In the genomic region with DNA sequence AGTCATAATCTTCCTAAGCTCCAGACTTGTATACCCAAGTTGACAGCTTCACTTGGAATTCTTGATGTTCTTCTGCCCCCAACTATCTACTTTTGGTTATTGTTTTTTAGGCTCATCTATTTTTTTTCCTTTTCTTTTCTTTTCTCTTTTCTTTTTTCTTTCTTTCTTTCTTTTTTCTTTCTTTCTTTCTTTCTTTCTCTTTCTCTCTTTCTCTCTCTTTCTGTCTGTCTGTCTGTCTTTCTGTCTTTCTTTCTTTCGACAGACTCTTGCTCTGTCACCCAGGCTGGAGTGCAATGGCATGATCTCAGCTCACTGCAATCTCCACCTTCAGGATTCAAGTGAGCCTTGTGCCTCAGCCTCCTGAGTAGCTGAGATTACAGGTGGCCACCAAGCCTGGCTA, we compare ENCODE assay signal across 17 cellular contexts. TPM values are rescaled to one million over a fixed set of nuclear protein-coding genes. Genes with fewer than 3 reads are reported as not detected.
DNase-seq lines count a peak whose midpoint lies in the region; ATAC-seq and TF ChIP-seq lines count a peak whose summit lies in the region.
"Had no signal": no experiment of that assay in that cellular context is flagged by ENCODE, and none has a peak within 500 bp of the region (broad histone marks: within the 10 kb centered on the region; RNA-seq: fewer than 3 reads in every experiment).

No MANE protein-coding gene starts in this region.

- ATAC-seq in T-helper 17 cell (no peak), HG03432 (IDR thresholded peaks at IDR 0.05; ENCODE audit: unreplicated experiment) (no peak)
- no peak for ATAC-seq in effector memory CD8-positive, alpha-beta T cell (replicated peaks)
- ATAC-seq in stimulated activated effector memory CD8-positive, alpha-beta T cell treated with anti-CD3 and anti-CD28 coated beads, Interleukin-12 subunit alpha, Interleukin-12 subunit beta, amount 100 ng/mL, for 72 hours: no peak

- no peaks in the 10 kb centered on the region for H3K9me3 ChIP-seq in breast epithelium
- H3K9me3 ChIP-seq in T-helper 17 cell (ENCODE audit: control insufficient read depth, low read length, poor library complexity, severe bottlenecking): no peaks in the 10 kb centered on the region
- H3K9me3 ChIP-seq in GM23248 (ENCODE audit: low read depth): no peaks in the 10 kb centered on the region
- H3K9me3 ChIP-seq: upper lobe of left lung had no signal

- H3K9ac ChIP-seq in GM23248: no peak overlapping the region

- no TSS peak for BruUV-seq in MCF 10A (replicated peaks; lab: Mats Ljungman, UMichigan)

- DNase-seq in MCF 10A (ENCODE audit: unreplicated experiment): no peak
- DNase-seq in breast epithelium (ENCODE audit: low spot score in 2 of 2): no peak
- no peak for DNase-seq in T-helper 17 cell
- no peak for DNase-seq in effector memory CD8-positive, alpha-beta T cell
- DNase-seq in stimulated activated effector memory CD8-positive, alpha-beta T cell treated with anti-CD3 and anti-CD28 coated beads, Interleukin-12 subunit alpha, Interleukin-12 subunit beta, amount 100 ng/mL, for 72 hours (ENCODE audit: low spot score in 2 of 2): no peak
- no peak for DNase-seq in mesothelial cell of epicardium (ENCODE audit: low spot score in 2 of 2, unreplicated experiment in 2 of 2)
- no peak for DNase-seq in GM23248
- DNase-seq: activated gamma-delta T cell treated with Interleukin-2 at 50 U/mL for 16 hours; DMS79 treated with DMSO at 0.1 percent for 48 hours; NCI-H187; NCI-H345; SHP77 treated with DMSO at 0.1 percent for 48 hours; stimulated activated CD4-positive, alpha-beta T cell treated with anti-CD3 and anti-CD28 coated beads, Interleukin-4, amount 100 ng/mL, for 1 hour; upper lobe of left lung; WERI-Rb-1 had no signal

- 0 out of 2 replicates have a peak, but pooled peaks cover 5% of the 10 kb centered on the region for H4K20me1 ChIP-seq in GM23248 (ENCODE audit: insufficient read depth)

- no peaks in the 10 kb centered on the region for H3K36me3 ChIP-seq in breast epithelium
- peaks cover 37% of the 10 kb centered on the region for H3K36me3 ChIP-seq in GM23248 (ENCODE audit: low read depth)

- H3K27ac Mint-ChIP-seq in MCF 10A (ENCODE audit: low read depth, unreplicated experiment) (peak overlapping the region; percentile 59), T-helper 17 cell (peak overlapping the region; percentile 88), mesothelial cell of epicardium (no peak overlapping the region)
- H3K27ac Mint-ChIP-seq in effector memory CD8-positive, alpha-beta T cell: peak overlapping the region; percentile 58 to 92
- H3K27ac Mint-ChIP-seq in stimulated activated effector memory CD8-positive, alpha-beta T cell treated with anti-CD3 and anti-CD28 coated beads, Interleukin-12 subunit alpha, Interleukin-12 subunit beta, amount 100 ng/mL, for 72 hours: peak overlapping the region; percentile 17

- H3K4me3 ChIP-seq in breast epithelium: no peak overlapping the region
- no peak overlapping the region for H3K4me3 ChIP-seq in GM23248
- H3K4me3 ChIP-seq: coronary artery, upper lobe of left lung had no signal

- H3K9me3 Mint-ChIP-seq in MCF 10A (ENCODE audit: unreplicated experiment) (no peaks in the 10 kb centered on the region), mesothelial cell of epicardium (no peaks in the 10 kb centered on the region)
- no peaks in the 10 kb centered on the region for H3K9me3 Mint-ChIP-seq in effector memory CD8-positive, alpha-beta T cell
- H3K9me3 Mint-ChIP-seq in stimulated activated effector memory CD8-positive, alpha-beta T cell treated with anti-CD3 and anti-CD28 coated beads, Interleukin-12 subunit alpha, Interleukin-12 subunit beta, amount 100 ng/mL, for 72 hours: no peaks in the 10 kb centered on the region

- H3F3A ChIP-seq in GM23248 (ENCODE audit: insufficient read depth): peaks cover 37% of the 10 kb centered on the region

- peaks cover 100% of the 10 kb centered on the region for H3K79me2 ChIP-seq in GM23248 (ENCODE audit: insufficient read depth)

- no peak overlapping the region for H2AFZ ChIP-seq in GM23248

- H3K4me3 Mint-ChIP-seq in MCF 10A (ENCODE audit: unreplicated experiment) (no peak overlapping the region), T-helper 17 cell (no peak overlapping the region), mesothelial cell of epicardium (no peak overlapping the region)
- H3K4me3 Mint-ChIP-seq in effector memory CD8-positive, alpha-beta T cell: no peak overlapping the region
- H3K4me3 Mint-ChIP-seq in stimulated activated effector memory CD8-positive, alpha-beta T cell treated with anti-CD3 and anti-CD28 coated beads, Interleukin-12 subunit alpha, Interleukin-12 subunit beta, amount 100 ng/mL, for 72 hours: no peak overlapping the region

- H3K36me3 Mint-ChIP-seq in MCF 10A (ENCODE audit: insufficient read depth, unreplicated experiment) (peaks cover 76% of the 10 kb centered on the region), T-helper 17 cell (ENCODE audit: low read depth) (peaks cover 12% of the 10 kb centered on the region), mesothelial cell of epicardium (peaks cover 44% of the 10 kb centered on the region)
- H3K36me3 Mint-ChIP-seq in effector memory CD8-positive, alpha-beta T cell (ENCODE audit: insufficient read depth): peaks cover 91% of the 10 kb centered on the region
- H3K36me3 Mint-ChIP-seq in stimulated activated effector memory CD8-positive, alpha-beta T cell treated with anti-CD3 and anti-CD28 coated beads, Interleukin-12 subunit alpha, Interleukin-12 subunit beta, amount 100 ng/mL, for 72 hours: peaks cover 100% of the 10 kb centered on the region

- H3K9me2 ChIP-seq in GM23248 (ENCODE audit: insufficient read depth): no peaks in the 10 kb centered on the region

- CTCF ChIA-PET in MCF 10A (lab: Yijun Ruan, JAX): interaction anchor here (1.5 kb wide), 1 partner anchor 8 kb away, joined by 4 read pairs; no protein-coding TSS in a partner anchor

- TF ChIP-seq CTCF in MCF 10A (IDR thresholded peaks at IDR 0.05; ENCODE audit: unreplicated experiment) (no peak), breast epithelium (IDR thresholded peaks at IDR 0.05) (no peak), mesothelial cell of epicardium (IDR thresholded peaks at IDR 0.05; ENCODE audit: unreplicated experiment) (no peak)

- no peak overlapping the region for H3K4me2 ChIP-seq in GM23248 (ENCODE audit: unreplicated experiment)

- H3K27me3 Mint-ChIP-seq in MCF 10A (ENCODE audit: insufficient read depth, unreplicated experiment): no peaks in the 10 kb centered on the region
- H3K27me3 Mint-ChIP-seq in T-helper 17 cell: no peaks in the 10 kb centered on the region
- no peaks in the 10 kb centered on the region for H3K27me3 Mint-ChIP-seq in effector memory CD8-positive, alpha-beta T cell
- H3K27me3 Mint-ChIP-seq in mesothelial cell of epicardium (ENCODE audit: low read depth): no peaks in the 10 kb centered on the region

- no peak for TF ChIP-seq POLR2A in breast epithelium (IDR thresholded peaks at IDR 0.05)

- POLR2A ChIA-PET in MCF 10A (lab: Yijun Ruan, JAX): interaction anchor here (0.9 to 1.4 kb wide), 3 partner anchors 10 to 401 kb away, joined by 3 to 4 read pairs (median 3); no protein-coding TSS in a partner anchor

- intact Hi-C loops in MCF 10A (cut with micrococcal nuclease) (no loop called here), breast epithelium (cut with DNase I; ENCODE audit: low total_unique reads) (no loop called here)

- H3K4me1 ChIP-seq in breast epithelium (no peaks in the 10 kb centered on the region), GM23248 (ENCODE audit: insufficient read depth) (peaks cover 21% of the 10 kb centered on the region)

- no peaks in the 10 kb centered on the region for H3K27me3 ChIP-seq in breast epithelium
- H3K27me3 ChIP-seq in GM23248 (replicated peaks; ENCODE audit: insufficient read depth): no peaks in the 10 kb centered on the region
- H3K27me3 ChIP-seq: upper lobe of left lung had no signal

- H3K27ac ChIP-seq in breast epithelium (no peak overlapping the region), GM23248 (no peak overlapping the region)
- H3K27ac ChIP-seq: coronary artery, upper lobe of left lung, WERI-Rb-1 had no signal

- 100% methylated on average over 1 of the region's 1 CpG for WGBS in GM23248 (ENCODE audit: low coverage in 1 of 2, low lambda C conversion rate in 2 of 2, missing lambda C conversion rate in 2 of 2), 2 experiments

- in situ Hi-C loops in GM23248 (cut with MboI): no loop called here

- H3K4me1 Mint-ChIP-seq in MCF 10A (ENCODE audit: insufficient read depth, unreplicated experiment): peaks cover 30% of the 10 kb centered on the region
- H3K4me1 Mint-ChIP-seq in T-helper 17 cell: peaks cover 48% of the 10 kb centered on the region
- peaks cover 31 to 65% of the 10 kb centered on the region in 2 donors for H3K4me1 Mint-ChIP-seq in effector memory CD8-positive, alpha-beta T cell (ENCODE audit: low read depth in 2 of 2)
- peaks cover 60% of the 10 kb centered on the region for H3K4me1 Mint-ChIP-seq in stimulated activated effector memory CD8-positive, alpha-beta T cell treated with anti-CD3 and anti-CD28 coated beads, Interleukin-12 subunit alpha, Interleukin-12 subunit beta, amount 100 ng/mL, for 72 hours
- H3K4me1 Mint-ChIP-seq in mesothelial cell of epicardium: peaks cover 20% of the 10 kb centered on the region

RNA-seq across cellular contexts. Expression of a gene that starts 36.5 kb away (rescaled TPM):
- 49.7 and 53.1 TPM in 2 replicates for total RNA-seq in MCF 10A (2022)
- total RNA-seq in breast epithelium: 100 to 1,000 TPM in 2 of 3 donors, 10 to 100 TPM in 1; 88.2 to 184 (median 168) TPM
- 100 to 1,000 TPM; 285 to 301 TPM for total RNA-seq in T-helper 17 cell
- total RNA-seq in mesothelial cell of epicardium: 102 to 109 TPM (median 109 TPM) in 3 replicates
- 29.1 and 30.7 TPM in 2 replicates for total RNA-seq in GM23248 (2014; rRNA removed; shearing (Covaris generic))
- polyA plus RNA-seq in GM23248 (2016; fragmentation: Nextera tagmentation; extraction: Ambion mirVana): 63.2 and 63.5 TPM in 2 replicates
